Comparison of ENCODE assay signal across 8 cellular contexts in genomic region chr5:150672237-150672883, GRCh38. TPM values are rescaled to one million over a fixed set of nuclear protein-coding genes. Genes with fewer than 3 reads are reported as not detected.
DNase-seq lines count a peak whose midpoint lies in the region; TF ChIP-seq lines count a peak whose summit lies in the region.

No MANE protein-coding gene starts in this region.

- DNase-seq in GM13976 (ENCODE audit: low spot score), result peak; percentile 56
- DNase-seq in MCF 10A (ENCODE audit: unreplicated experiment), result peak; percentile 65
- no peak for DNase-seq in kidney epithelial cell (ENCODE audit: low read depth)
- DNase-seq in stimulated activated CD4-positive, alpha-beta T cell treated with anti-CD3 and anti-CD28 coated beads, Interleukin-2, amount 100 ng/mL, for 24 hours, result peak; percentile 26 to 42
- no peak for DNase-seq in medulla oblongata (ENCODE audit: extremely low spot score)
- DNase-seq in NCI-H1417 treated with DMSO at 0.1 percent for 48 hours (lab: John Stamatoyannopoulos, UW), result no peak
- no peak for DNase-seq in NCI-H226

- in situ Hi-C loops in GM13976 (cut with MboI; ENCODE audit: low sequenced_read_pairs, unreplicated experiment), result loop anchor here (25.0 kb wide), 1 partner anchor 210 kb away; no protein-coding TSS in a partner anchor

- no peaks in the 10 kb centered on the region for H3K27me3 Mint-ChIP-seq in MCF 10A (ENCODE audit: insufficient read depth, unreplicated experiment)

- H3K9me3 Mint-ChIP-seq in MCF 10A (ENCODE audit: unreplicated experiment), result no peaks in the 10 kb centered on the region

- BruUV-seq in MCF 10A (replicated peaks; lab: Mats Ljungman, UMichigan), result no TSS peak

- H3K9me2 ChIP-seq in OCI-LY1 (ENCODE audit: low read depth, low read length), result no peaks in the 10 kb centered on the region

- peak overlapping the region; percentile 19; the same call in 1 of the 2 replicates for H3K4me2 ChIP-seq in OCI-LY1 (ENCODE audit: low read length)

- H3K9ac ChIP-seq in OCI-LY1 (ENCODE audit: low read length), result no peak overlapping the region

- POLR2A ChIA-PET in MCF 10A (lab: Yijun Ruan, JAX), result interaction anchor here (0.5 to 0.6 kb wide), 2 partner anchors 23 to 179 kb away, joined by 3 read pairs; no protein-coding TSS in a partner anchor

- peaks cover 14% of the 10 kb centered on the region for H3K4me1 Mint-ChIP-seq in MCF 10A (ENCODE audit: insufficient read depth, unreplicated experiment)

- no peaks in the 10 kb centered on the region for H3K79me2 ChIP-seq in OCI-LY1 (ENCODE audit: insufficient read depth, low read length)

- H3K36me3 ChIP-seq in OCI-LY1 (ENCODE audit: insufficient read depth, low read length), result no peaks in the 10 kb centered on the region
- no peaks in the 10 kb centered on the region for H3K36me3 ChIP-seq in kidney epithelial cell (ENCODE audit: control insufficient read depth, insufficient read depth, low read length)

- no peaks in the 10 kb centered on the region for H4K20me1 ChIP-seq in OCI-LY1 (ENCODE audit: insufficient read depth, low read length)

- CTCF ChIA-PET in MCF 10A (lab: Yijun Ruan, JAX), result interaction anchor here (0.6 to 1.5 kb wide), 3 partner anchors 15 to 112 kb away, joined by 3 to 4 read pairs (median 4); no protein-coding TSS in a partner anchor

- peak overlapping the region; percentile 51 for H3K4me3 Mint-ChIP-seq in MCF 10A (ENCODE audit: unreplicated experiment)

- no peaks in the 10 kb centered on the region for H3K4me1 ChIP-seq in OCI-LY1 (ENCODE audit: insufficient read depth, low read length, severe bottlenecking)

- no peak overlapping the region for H3K27ac Mint-ChIP-seq in MCF 10A (ENCODE audit: low read depth, unreplicated experiment)

- H3K27me3 ChIP-seq in OCI-LY1 (ENCODE audit: insufficient read depth, low read length) (peaks cover 6% of the 10 kb centered on the region; the same call in 1 of the 2 replicates), kidney epithelial cell (ENCODE audit: control insufficient read depth, insufficient read depth, low read length) (peaks cover 2% of the 10 kb centered on the region)

- no peak overlapping the region for H2AFZ ChIP-seq in OCI-LY1 (ENCODE audit: low read length)

- H3K36me3 Mint-ChIP-seq in MCF 10A (ENCODE audit: insufficient read depth, unreplicated experiment), result no peaks in the 10 kb centered on the region

- H3K4me3 ChIP-seq in OCI-LY1 (ENCODE audit: low read depth, low read length, poor library complexity, severe bottlenecking) (peak overlapping the region; percentile 7), kidney epithelial cell (ENCODE audit: low read depth, low read length) (peak overlapping the region; percentile 52)

- TF ChIP-seq CTCF in GM13976 (IDR thresholded peaks at IDR 0.05; ENCODE audit: borderline replicate concordance, control extremely low read depth, extremely low read depth, insufficient read depth, missing control alignments), result no peak
- no peak for TF ChIP-seq CTCF in OCI-LY1 (IDR thresholded peaks at IDR 0.05; ENCODE audit: low read length)
- TF ChIP-seq CTCF in MCF 10A (IDR thresholded peaks at IDR 0.05; ENCODE audit: unreplicated experiment), result no peak
- TF ChIP-seq CTCF in kidney epithelial cell (IDR thresholded peaks at IDR 0.05; ENCODE audit: insufficient read depth, low read length, poor library complexity, severe bottlenecking), result no peak

- intact Hi-C loops in MCF 10A (cut with micrococcal nuclease), result no loop called here

- H3K9me3 ChIP-seq in OCI-LY1 (ENCODE audit: low read length), result no peaks in the 10 kb centered on the region

- no peaks in the 10 kb centered on the region for H3F3A ChIP-seq in OCI-LY1 (ENCODE audit: insufficient read depth, low read length)

- H3K27ac ChIP-seq in OCI-LY1 (ENCODE audit: low read depth, low read length, poor library complexity, severe bottlenecking), result no peak overlapping the region

RNA-seq across cellular contexts. Expression of gene MYOZ3, which starts 11.3 kb away (rescaled TPM):
- not detected in 2 replicates for total RNA-seq in MCF 10A (2022)
- total RNA-seq in kidney epithelial cell, result 1.5 and 4.6 TPM in 2 replicates

RNA-seq across cellular contexts. Expression of gene RBM22, which starts 28.5 kb away (rescaled TPM):
- total RNA-seq in MCF 10A (2022), result 66.0 and 66.9 TPM in 2 replicates
- total RNA-seq in kidney epithelial cell, result 55.6 and 56.7 TPM in 2 replicates

RNA-seq across cellular contexts. Expression of gene SYNPO, which starts 31.9 kb away (rescaled TPM):
- total RNA-seq in MCF 10A (2022), result 6.3 and 7.1 TPM in 2 replicates
- total RNA-seq in kidney epithelial cell, result 3.4 and 4.0 TPM in 2 replicates

Comparison
In these comparisons a context has a peak if more than half of its experiments do, and no peak if none do; other contexts are left out.
1. DNase-seq: peak in GM13976 (single experiment), MCF 10A (single experiment) and stimulated activated CD4-positive, alpha-beta T cell treated with anti-CD3 and anti-CD28 coated beads, Interleukin-2, amount 100 ng/mL, for 24 hours (2 of 2); none in kidney epithelial cell (single experiment), medulla oblongata (single experiment), NCI-H1417 treated with DMSO at 0.1 percent for 48 hours (single experiment) and NCI-H226 (single experiment).